19 cellular contexts compared by ENCODE assay signal in the genomic region with DNA sequence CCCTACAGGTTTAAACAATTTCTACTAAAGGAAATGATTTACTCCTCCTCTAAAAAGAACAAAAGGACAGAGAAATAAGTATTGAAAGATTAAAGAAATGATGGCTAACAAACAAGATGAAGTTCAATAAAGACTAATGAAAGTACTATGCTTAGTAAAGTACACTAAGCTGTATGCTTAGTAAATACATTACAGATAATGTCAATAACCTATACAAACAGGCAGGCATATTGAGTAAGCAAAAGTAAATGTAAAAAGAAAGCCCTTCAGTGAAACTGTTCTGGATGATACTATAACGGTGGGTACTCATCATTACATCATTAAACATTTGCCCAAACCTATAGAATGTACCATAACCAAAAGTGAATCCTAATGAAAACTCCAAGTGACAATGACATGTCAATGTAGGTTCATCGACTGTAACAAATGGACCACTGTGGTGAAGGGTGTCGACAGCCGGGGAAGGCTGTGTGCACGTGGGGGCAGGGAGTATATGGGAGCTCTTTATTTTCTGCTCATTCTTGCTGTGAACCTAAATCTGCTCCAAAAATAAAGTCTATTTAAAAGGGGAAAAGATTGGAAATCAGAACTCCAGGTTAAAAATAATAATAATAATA.
"Had no signal": no experiment of that assay in that cellular context is flagged by ENCODE, and none has a peak within 500 bp of the region (broad histone marks: within the 10 kb centered on the region; RNA-seq: fewer than 3 reads in every experiment).

No MANE protein-coding gene starts in this region.

- H3K4me3 Mint-ChIP-seq: activated B cell treated with CpG ODN at 0.5 μM for 24 hours; activated CD8-positive, alpha-beta T cell treated with anti-CD3 and anti-CD28 coated beads for 36 hours; activated naive CD4-positive, alpha-beta T cell treated with anti-CD3 and anti-CD28 coated beads for 36 hours; activated T-cell treated with anti-CD3 and anti-CD28 coated beads, Interleukin-2, amount 50 U/mL, for 24 hours; brain; effector memory CD8-positive, alpha-beta T cell; naive thymus-derived CD8-positive, alpha-beta T cell; stimulated activated naive CD8-positive, alpha-beta T cell treated with anti-CD3 and anti-CD28 coated beads, Interleukin-15, Interleukin-2, amounts not matched to agents 100 ng/mL and 50 ng/mL, for 24 hours; type B pancreatic cell had no signal

- ATAC-seq: activated CD8-positive, alpha-beta T cell treated with anti-CD3 and anti-CD28 coated beads for 36 hours; effector memory CD8-positive, alpha-beta T cell; naive thymus-derived CD8-positive, alpha-beta T cell; psoas muscle; right cardiac atrium had no signal

- H3K27me3 Mint-ChIP-seq: activated B cell treated with CpG ODN at 0.5 μM for 24 hours; activated CD8-positive, alpha-beta T cell treated with anti-CD3 and anti-CD28 coated beads for 36 hours; activated T-cell treated with anti-CD3 and anti-CD28 coated beads, Interleukin-2, amount 50 U/mL, for 24 hours; effector memory CD8-positive, alpha-beta T cell; naive thymus-derived CD8-positive, alpha-beta T cell; type B pancreatic cell had no signal

- H3K27ac Mint-ChIP-seq: activated B cell treated with CpG ODN at 0.5 μM for 24 hours; activated CD8-positive, alpha-beta T cell treated with anti-CD3 and anti-CD28 coated beads for 36 hours; activated naive CD4-positive, alpha-beta T cell treated with anti-CD3 and anti-CD28 coated beads for 36 hours; activated T-cell treated with anti-CD3 and anti-CD28 coated beads, Interleukin-2, amount 50 U/mL, for 24 hours; activated T-helper 2 cell treated with anti-CD3 and anti-CD28 coated beads, Interferon-gamma antibody, Interleukin-2, Interleukin-4, amounts not matched to agents 10 μg/mL and 5 μg/mL and 100 μg/mL, durations not matched to agents 14 hours and 24 hours and 36 hours; stimulated activated naive CD8-positive, alpha-beta T cell treated with anti-CD3 and anti-CD28 coated beads, Interleukin-15, Interleukin-2, amounts not matched to agents 100 ng/mL and 50 ng/mL, for 24 hours; type B pancreatic cell had no signal

- H3K27ac ChIP-seq: ovary, psoas muscle, skin epidermis, suprapubic skin had no signal

- DNase-seq: activated B cell treated with CpG ODN at 0.5 μM for 24 hours; activated CD4-positive, alpha-beta T cell treated with anti-CD3 and anti-CD28 coated beads for 48 hours; activated CD8-positive, alpha-beta T cell treated with anti-CD3 and anti-CD28 coated beads for 36 hours; activated naive CD4-positive, alpha-beta T cell treated with anti-CD3 and anti-CD28 coated beads for 36 hours; activated T-cell treated with anti-CD3 and anti-CD28 coated beads, Interleukin-2, amount 50 U/mL, for 24 hours; anterior cingulate cortex; caudate nucleus; effector memory CD8-positive, alpha-beta T cell; mesendoderm; naive thymus-derived CD8-positive, alpha-beta T cell; ovary; psoas muscle; right cardiac atrium had no signal

- H3K9me3 Mint-ChIP-seq: activated B cell treated with CpG ODN at 0.5 μM for 24 hours; activated CD8-positive, alpha-beta T cell treated with anti-CD3 and anti-CD28 coated beads for 36 hours; activated naive CD4-positive, alpha-beta T cell treated with anti-CD3 and anti-CD28 coated beads for 36 hours; activated T-cell treated with anti-CD3 and anti-CD28 coated beads, Interleukin-2, amount 50 U/mL, for 24 hours; activated T-helper 2 cell treated with anti-CD3 and anti-CD28 coated beads, Interferon-gamma antibody, Interleukin-2, Interleukin-4, amounts not matched to agents 10 μg/mL and 5 μg/mL and 100 μg/mL, durations not matched to agents 14 hours and 24 hours and 36 hours; brain; effector memory CD8-positive, alpha-beta T cell; naive thymus-derived CD8-positive, alpha-beta T cell; stimulated activated naive CD8-positive, alpha-beta T cell treated with anti-CD3 and anti-CD28 coated beads, Interleukin-15, Interleukin-2, amounts not matched to agents 100 ng/mL and 50 ng/mL, for 24 hours; type B pancreatic cell had no signal

- H3K36me3 Mint-ChIP-seq: type B pancreatic cell had no signal
